1 cellular context compared by ENCODE assay signal in the genomic region with DNA sequence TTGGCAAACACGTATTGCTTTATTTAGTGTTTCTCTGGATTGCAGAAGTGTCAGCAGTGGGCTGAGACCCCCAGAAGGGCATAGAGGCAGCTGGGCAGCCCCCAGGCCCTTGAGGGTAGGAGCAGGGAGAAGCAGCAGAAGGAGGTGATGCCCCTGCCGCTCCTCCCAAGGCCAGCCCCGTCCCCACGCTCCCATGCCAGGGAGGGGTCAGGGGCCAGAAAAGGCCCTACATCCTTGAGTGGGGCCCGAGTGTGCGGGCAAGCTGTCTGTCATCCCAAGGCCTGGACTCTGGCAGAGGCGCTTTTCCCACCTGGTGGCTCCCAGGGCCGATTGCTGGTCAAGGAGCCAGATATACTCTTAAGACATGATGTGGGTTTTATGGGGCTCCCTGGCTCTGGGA.
TF ChIP-seq lines count a peak whose summit lies in the region.

No MANE protein-coding gene starts in this region.

TF ChIP-seq in WTC11, 78 proteins besides CTCF, POLR2A, EP300 and RAD21:
- TF ChIP-seq, protein P1, sequence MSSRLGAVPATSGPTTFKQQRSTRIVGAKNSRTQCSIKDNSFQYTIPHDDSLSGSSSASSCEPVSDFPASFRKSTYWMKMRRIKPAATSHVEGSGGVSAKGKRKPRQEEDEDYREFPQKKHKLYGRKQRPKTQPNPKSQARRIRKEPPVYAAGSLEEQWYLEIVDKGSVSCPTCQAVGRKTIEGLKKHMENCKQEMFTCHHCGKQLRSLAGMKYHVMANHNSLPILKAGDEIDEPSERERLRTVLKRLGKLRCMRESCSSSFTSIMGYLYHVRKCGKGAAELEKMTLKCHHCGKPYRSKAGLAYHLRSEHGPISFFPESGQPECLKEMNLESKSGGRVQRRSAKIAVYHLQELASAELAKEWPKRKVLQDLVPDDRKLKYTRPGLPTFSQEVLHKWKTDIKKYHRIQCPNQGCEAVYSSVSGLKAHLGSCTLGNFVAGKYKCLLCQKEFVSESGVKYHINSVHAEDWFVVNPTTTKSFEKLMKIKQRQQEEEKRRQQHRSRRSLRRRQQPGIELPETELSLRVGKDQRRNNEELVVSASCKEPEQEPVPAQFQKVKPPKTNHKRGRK (CRISPR knock-in tag; IDR thresholded peaks at IDR 0.05; ENCODE audit: borderline replicate concordance) = no peak
- no peak for TF ChIP-seq ZNF416 (CRISPR knock-in tag; IDR thresholded peaks at IDR 0.05)
- no peak for TF ChIP-seq ESRRA (CRISPR knock-in tag; IDR thresholded peaks at IDR 0.05; ENCODE audit: borderline replicate concordance)
- no peak for TF ChIP-seq SP1 (CRISPR knock-in tag; conservative IDR thresholded peaks at IDR 0.05)
- TF ChIP-seq, protein P2, sequence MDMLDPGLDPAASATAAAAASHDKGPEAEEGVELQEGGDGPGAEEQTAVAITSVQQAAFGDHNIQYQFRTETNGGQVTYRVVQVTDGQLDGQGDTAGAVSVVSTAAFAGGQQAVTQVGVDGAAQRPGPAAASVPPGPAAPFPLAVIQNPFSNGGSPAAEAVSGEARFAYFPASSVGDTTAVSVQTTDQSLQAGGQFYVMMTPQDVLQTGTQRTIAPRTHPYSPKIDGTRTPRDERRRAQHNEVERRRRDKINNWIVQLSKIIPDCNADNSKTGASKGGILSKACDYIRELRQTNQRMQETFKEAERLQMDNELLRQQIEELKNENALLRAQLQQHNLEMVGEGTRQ (CRISPR knock-in tag; IDR thresholded peaks at IDR 0.05) = no peak
- TF ChIP-seq TCF7 (CRISPR knock-in tag; IDR thresholded peaks at IDR 0.05; ENCODE audit: low read depth) = no peak
- no peak for TF ChIP-seq ZNF671 (CRISPR knock-in tag; IDR thresholded peaks at IDR 0.05)
- TF ChIP-seq, protein P3, sequence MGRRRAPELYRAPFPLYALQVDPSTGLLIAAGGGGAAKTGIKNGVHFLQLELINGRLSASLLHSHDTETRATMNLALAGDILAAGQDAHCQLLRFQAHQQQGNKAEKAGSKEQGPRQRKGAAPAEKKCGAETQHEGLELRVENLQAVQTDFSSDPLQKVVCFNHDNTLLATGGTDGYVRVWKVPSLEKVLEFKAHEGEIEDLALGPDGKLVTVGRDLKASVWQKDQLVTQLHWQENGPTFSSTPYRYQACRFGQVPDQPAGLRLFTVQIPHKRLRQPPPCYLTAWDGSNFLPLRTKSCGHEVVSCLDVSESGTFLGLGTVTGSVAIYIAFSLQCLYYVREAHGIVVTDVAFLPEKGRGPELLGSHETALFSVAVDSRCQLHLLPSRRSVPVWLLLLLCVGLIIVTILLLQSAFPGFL (CRISPR knock-in tag; IDR thresholded peaks at IDR 0.05; ENCODE audit: borderline replicate concordance) = no peak
- TF ChIP-seq FOXK1 (CRISPR knock-in tag; IDR thresholded peaks at IDR 0.05) = no peak
- TF ChIP-seq, protein P4, sequence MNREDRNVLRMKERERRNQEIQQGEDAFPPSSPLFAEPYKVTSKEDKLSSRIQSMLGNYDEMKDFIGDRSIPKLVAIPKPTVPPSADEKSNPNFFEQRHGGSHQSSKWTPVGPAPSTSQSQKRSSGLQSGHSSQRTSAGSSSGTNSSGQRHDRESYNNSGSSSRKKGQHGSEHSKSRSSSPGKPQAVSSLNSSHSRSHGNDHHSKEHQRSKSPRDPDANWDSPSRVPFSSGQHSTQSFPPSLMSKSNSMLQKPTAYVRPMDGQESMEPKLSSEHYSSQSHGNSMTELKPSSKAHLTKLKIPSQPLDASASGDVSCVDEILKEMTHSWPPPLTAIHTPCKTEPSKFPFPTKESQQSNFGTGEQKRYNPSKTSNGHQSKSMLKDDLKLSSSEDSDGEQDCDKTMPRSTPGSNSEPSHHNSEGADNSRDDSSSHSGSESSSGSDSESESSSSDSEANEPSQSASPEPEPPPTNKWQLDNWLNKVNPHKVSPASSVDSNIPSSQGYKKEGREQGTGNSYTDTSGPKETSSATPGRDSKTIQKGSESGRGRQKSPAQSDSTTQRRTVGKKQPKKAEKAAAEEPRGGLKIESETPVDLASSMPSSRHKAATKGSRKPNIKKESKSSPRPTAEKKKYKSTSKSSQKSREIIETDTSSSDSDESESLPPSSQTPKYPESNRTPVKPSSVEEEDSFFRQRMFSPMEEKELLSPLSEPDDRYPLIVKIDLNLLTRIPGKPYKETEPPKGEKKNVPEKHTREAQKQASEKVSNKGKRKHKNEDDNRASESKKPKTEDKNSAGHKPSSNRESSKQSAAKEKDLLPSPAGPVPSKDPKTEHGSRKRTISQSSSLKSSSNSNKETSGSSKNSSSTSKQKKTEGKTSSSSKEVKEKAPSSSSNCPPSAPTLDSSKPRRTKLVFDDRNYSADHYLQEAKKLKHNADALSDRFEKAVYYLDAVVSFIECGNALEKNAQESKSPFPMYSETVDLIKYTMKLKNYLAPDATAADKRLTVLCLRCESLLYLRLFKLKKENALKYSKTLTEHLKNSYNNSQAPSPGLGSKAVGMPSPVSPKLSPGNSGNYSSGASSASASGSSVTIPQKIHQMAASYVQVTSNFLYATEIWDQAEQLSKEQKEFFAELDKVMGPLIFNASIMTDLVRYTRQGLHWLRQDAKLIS (CRISPR knock-in tag; IDR thresholded peaks at IDR 0.05; ENCODE audit: borderline replicate concordance) = no peak
- no peak for TF ChIP-seq GTF2I (CRISPR knock-in tag; conservative IDR thresholded peaks at IDR 0.05)
- no peak for TF ChIP-seq ZNF138 (CRISPR knock-in tag; conservative IDR thresholded peaks at IDR 0.05)
- no peak for TF ChIP-seq OVOL2 (CRISPR knock-in tag; IDR thresholded peaks at IDR 0.05; ENCODE audit: borderline replicate concordance)
